In the genomic region with DNA sequence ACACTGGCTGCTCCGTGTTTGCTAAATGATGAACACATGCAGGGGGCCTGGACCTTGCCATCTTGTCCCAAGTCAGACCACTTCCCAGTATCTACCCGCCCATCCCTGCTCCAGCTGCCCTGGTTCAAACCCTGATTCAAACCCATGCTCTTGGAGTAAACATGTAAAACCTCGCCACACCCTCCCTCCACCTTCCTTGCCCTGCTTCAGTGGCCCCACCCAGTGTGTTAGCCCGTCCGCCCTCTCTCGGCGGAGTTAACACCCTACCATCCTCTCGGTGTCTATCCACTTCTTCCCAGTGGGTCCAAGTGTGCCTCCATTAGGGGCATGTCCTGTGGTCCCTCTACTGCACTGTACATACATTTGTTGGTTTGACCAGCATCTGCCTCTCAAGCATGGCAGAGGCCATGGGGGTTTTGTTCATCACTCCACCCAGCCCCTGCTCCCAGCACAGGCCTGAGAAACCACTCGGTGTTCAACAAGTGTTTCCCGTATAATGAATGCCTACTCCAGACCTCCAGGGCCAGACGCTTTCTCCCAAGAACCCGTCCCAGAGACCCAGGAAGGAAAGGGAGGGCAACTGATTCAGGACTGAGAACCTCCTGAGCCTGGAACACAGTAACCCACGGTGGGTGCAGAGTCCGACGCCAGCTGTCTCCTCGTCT, we compare ENCODE assay signal across 1 cellular context.
TF ChIP-seq lines count a peak whose summit lies in the region.

No MANE protein-coding gene starts in this region.

TF ChIP-seq in WTC11, 78 proteins besides CTCF, POLR2A, EP300 and RAD21 (continued from another document):
- TF ChIP-seq SP1 (CRISPR knock-in tag; conservative IDR thresholded peaks at IDR 0.05): no peak
- TF ChIP-seq ZNF263 (CRISPR knock-in tag; IDR thresholded peaks at IDR 0.05; ENCODE audit: low read depth): no peak
- no peak for TF ChIP-seq NFATC4 (CRISPR knock-in tag; IDR thresholded peaks at IDR 0.05)
- TF ChIP-seq GRHL2 (CRISPR knock-in tag; IDR thresholded peaks at IDR 0.05; ENCODE audit: insufficient replicate concordance, severe bottlenecking): no peak
